25 cellular contexts compared by ENCODE assay signal in genomic region chr1:53031732-53032131, GRCh38. TPM values are rescaled to one million over a fixed set of nuclear protein-coding genes. Genes with fewer than 3 reads are reported as not detected.
DNase-seq lines count a peak whose midpoint lies in the region; ATAC-seq, FAIRE-seq and TF ChIP-seq lines count a peak whose summit lies in the region.
"Had no signal": no experiment of that assay in that cellular context is flagged by ENCODE, and none has a peak within 500 bp of the region (broad histone marks: within the 10 kb centered on the region; RNA-seq: fewer than 3 reads in every experiment).

No MANE protein-coding gene starts in this region.

- no peak overlapping the region for H3K4me3 Mint-ChIP-seq in activated T-cell treated with anti-CD3 and anti-CD28 coated beads, Interleukin-2, amount 50 U/mL, for 72 hours
- no peak overlapping the region for H3K4me3 Mint-ChIP-seq in mesothelial cell of epicardium
- H3K4me3 Mint-ChIP-seq: CD4-positive, CD25-positive, alpha-beta regulatory T cell; GM23338; H9; HFFc6 had no signal

- H3K27me3 ChIP-seq in bronchial epithelial cell (ENCODE audit: control insufficient read depth, insufficient read depth, low read length) (no peaks in the 10 kb centered on the region), HAP-1 (ENCODE audit: low read depth) (no peaks in the 10 kb centered on the region)
- H3K27me3 ChIP-seq: BLaER1 had no signal

- H3K36me3 ChIP-seq in bronchial epithelial cell (ENCODE audit: control insufficient read depth, insufficient read depth, low read length) (no peaks in the 10 kb centered on the region), HAP-1 (replicated peaks) (no peaks in the 10 kb centered on the region)

- H3K36me3 Mint-ChIP-seq in activated T-cell treated with anti-CD3 and anti-CD28 coated beads, Interleukin-2, amount 50 U/mL, for 72 hours (ENCODE audit: insufficient read depth in 2 of 2) = no peaks in the 10 kb centered on the region
- peaks cover 9% of the 10 kb centered on the region for H3K36me3 Mint-ChIP-seq in mesothelial cell of epicardium

- H3K4me1 Mint-ChIP-seq in activated T-cell treated with anti-CD3 and anti-CD28 coated beads, Interleukin-2, amount 50 U/mL, for 72 hours (ENCODE audit: low read depth) = peaks cover 6% of the 10 kb centered on the region
- H3K4me1 Mint-ChIP-seq in mesothelial cell of epicardium = peaks cover 15% of the 10 kb centered on the region
- H3K4me1 Mint-ChIP-seq: GM23338, H9 had no signal

- H3K27me3 Mint-ChIP-seq in activated T-cell treated with anti-CD3 and anti-CD28 coated beads, Interleukin-2, amount 50 U/mL, for 72 hours (ENCODE audit: low read depth) = no peaks in the 10 kb centered on the region
- no peaks in the 10 kb centered on the region for H3K27me3 Mint-ChIP-seq in mesothelial cell of epicardium (ENCODE audit: low read depth)
- H3K27me3 Mint-ChIP-seq: CD4-positive, CD25-positive, alpha-beta regulatory T cell had no signal

- DNase-seq in activated T-cell treated with anti-CD3 and anti-CD28 coated beads, Interleukin-2, amount 50 U/mL, for 72 hours = no peak
- DNase-seq in activated T-cell treated with anti-CD3 and anti-CD28 coated beads for 4 hours = no peak
- peak; percentile 92 for DNase-seq in bronchial epithelial cell (ENCODE audit: low read depth)
- DNase-seq in mesothelial cell of epicardium (ENCODE audit: low spot score in 2 of 2, unreplicated experiment in 2 of 2) = no peak
- DNase-seq in HAP-1 (ENCODE audit: low spot score in 2 of 2) = no peak
- DNase-seq in GM19238 (ENCODE audit: insufficient read length, low spot score) = no peak
- no peak for DNase-seq in NCI-H524 (lab: John Stamatoyannopoulos, UW)
- DNase-seq: CD4-positive, CD25-positive, alpha-beta regulatory T cell; DMS153; DND-41; H9; HFFc6; IMR-90; KG1; MM.1S; NCI-H2029; NCI-H2227 treated with DMSO at 0.1 percent for 48 hours; NCI-H510A; NCI-H748 treated with DMSO at 0.1 percent for 48 hours; PC-9; SHP77 had no signal

- no peaks in the 10 kb centered on the region for H3K9me3 ChIP-seq in HAP-1
- H3K9me3 ChIP-seq: BLaER1 had no signal

- no peaks in the 10 kb centered on the region for H3K4me1 ChIP-seq in HAP-1
- H3K4me1 ChIP-seq: BLaER1 had no signal

- peak overlapping the region; percentile 25 for H3K27ac Mint-ChIP-seq in activated T-cell treated with anti-CD3 and anti-CD28 coated beads, Interleukin-2, amount 50 U/mL, for 72 hours
- peak overlapping the region; percentile 11 for H3K27ac Mint-ChIP-seq in mesothelial cell of epicardium
- H3K27ac Mint-ChIP-seq: GM23338, HFFc6 had no signal

- H3K9me3 Mint-ChIP-seq in activated T-cell treated with anti-CD3 and anti-CD28 coated beads, Interleukin-2, amount 50 U/mL, for 72 hours = no peaks in the 10 kb centered on the region
- H3K9me3 Mint-ChIP-seq in mesothelial cell of epicardium = no peaks in the 10 kb centered on the region
- H3K9me3 Mint-ChIP-seq: CD4-positive, CD25-positive, alpha-beta regulatory T cell; GM23338; H9; HFFc6 had no signal

- ATAC-seq in activated T-cell treated with anti-CD3 and anti-CD28 coated beads, Interleukin-2, amount 50 U/mL, for 72 hours (replicated peaks in 1 of 2) = no peak
- ATAC-seq: GM23338 had no signal

- peak; percentile 13 for FAIRE-seq in bronchial epithelial cell (lab: Jason Lieb, UNC)

- in situ Hi-C loops in HAP-1 (cut with MboI; ENCODE audit: low sequenced_read_pairs) = no loop called here

- no peak overlapping the region for H3K4me3 ChIP-seq in bronchial epithelial cell (ENCODE audit: low read depth, low read length)
- H3K4me3 ChIP-seq in HAP-1 = no peak overlapping the region
- H3K4me3 ChIP-seq: BLaER1, GM23338, PC-9 had no signal

- TF ChIP-seq CTCF in bronchial epithelial cell (IDR thresholded peaks at IDR 0.05; ENCODE audit: insufficient read depth, low read length, severe bottlenecking) = no peak
- TF ChIP-seq CTCF in mesothelial cell of epicardium (IDR thresholded peaks at IDR 0.05; ENCODE audit: unreplicated experiment) = no peak

RNA-seq across cellular contexts. Expression of gene PODN, which starts 30.3 kb away (rescaled TPM):
- total RNA-seq in activated T-cell treated with anti-CD3 and anti-CD28 coated beads, Interleukin-2, amount 50 U/mL, for 72 hours = not detected
- total RNA-seq in bronchial epithelial cell (0.53 TPM in 1 of 2 replicates, not detected in the other), mesothelial cell of epicardium (4.5 to 4.6 TPM (median 4.6 TPM) in 3 replicates)
- total RNA-seq: A172; CD4-positive, CD25-positive, alpha-beta regulatory T cell; PC-9; SK-MEL-5 had no signal
